ENCODE assay signal across 1 cellular context in the genomic region with DNA sequence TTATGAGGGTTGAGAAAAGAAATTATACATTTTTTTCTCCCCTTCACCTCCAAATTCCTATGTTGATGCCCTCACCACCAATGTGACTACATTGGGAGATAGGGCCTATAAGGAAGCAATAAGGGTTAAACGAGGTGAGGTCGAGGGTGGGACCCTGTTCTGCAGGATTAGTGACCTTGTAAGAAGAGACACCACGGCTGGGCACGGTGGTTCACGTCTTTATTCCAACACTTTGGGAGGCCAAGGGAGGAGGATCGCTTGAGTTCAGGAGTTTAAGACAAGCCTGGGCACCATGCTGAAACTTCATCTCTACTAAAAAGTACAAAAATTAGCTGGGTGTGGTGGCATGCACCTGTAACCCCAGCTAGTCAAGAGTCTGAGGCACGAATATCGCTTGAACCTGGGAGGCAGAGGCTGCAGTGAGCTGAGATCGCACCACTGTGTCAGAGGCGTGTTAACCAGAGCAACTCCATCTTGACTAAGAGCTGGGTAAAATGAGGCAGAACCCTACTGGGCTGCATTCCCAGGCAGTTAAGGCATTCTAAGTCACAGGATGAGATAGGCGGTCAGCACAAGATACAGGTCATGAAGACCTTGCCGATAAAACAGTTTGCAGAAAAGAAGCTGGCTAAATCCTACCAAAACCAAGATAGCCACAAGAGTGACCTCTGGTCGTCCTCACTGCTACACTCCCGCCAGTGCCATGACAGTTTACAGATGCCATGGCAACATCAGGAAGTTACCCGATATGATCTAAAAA.
A peak's percentile ranks its signal among the peaks of the same experiment; 100 is the strongest.
TF ChIP-seq lines count a peak whose summit lies in the region.

No MANE protein-coding gene starts in this region.

TF ChIP-seq in K562, 482 proteins besides CTCF, POLR2A, EP300 and RAD21 (continued from another document and continues in another):
- TF ChIP-seq, protein P1, sequence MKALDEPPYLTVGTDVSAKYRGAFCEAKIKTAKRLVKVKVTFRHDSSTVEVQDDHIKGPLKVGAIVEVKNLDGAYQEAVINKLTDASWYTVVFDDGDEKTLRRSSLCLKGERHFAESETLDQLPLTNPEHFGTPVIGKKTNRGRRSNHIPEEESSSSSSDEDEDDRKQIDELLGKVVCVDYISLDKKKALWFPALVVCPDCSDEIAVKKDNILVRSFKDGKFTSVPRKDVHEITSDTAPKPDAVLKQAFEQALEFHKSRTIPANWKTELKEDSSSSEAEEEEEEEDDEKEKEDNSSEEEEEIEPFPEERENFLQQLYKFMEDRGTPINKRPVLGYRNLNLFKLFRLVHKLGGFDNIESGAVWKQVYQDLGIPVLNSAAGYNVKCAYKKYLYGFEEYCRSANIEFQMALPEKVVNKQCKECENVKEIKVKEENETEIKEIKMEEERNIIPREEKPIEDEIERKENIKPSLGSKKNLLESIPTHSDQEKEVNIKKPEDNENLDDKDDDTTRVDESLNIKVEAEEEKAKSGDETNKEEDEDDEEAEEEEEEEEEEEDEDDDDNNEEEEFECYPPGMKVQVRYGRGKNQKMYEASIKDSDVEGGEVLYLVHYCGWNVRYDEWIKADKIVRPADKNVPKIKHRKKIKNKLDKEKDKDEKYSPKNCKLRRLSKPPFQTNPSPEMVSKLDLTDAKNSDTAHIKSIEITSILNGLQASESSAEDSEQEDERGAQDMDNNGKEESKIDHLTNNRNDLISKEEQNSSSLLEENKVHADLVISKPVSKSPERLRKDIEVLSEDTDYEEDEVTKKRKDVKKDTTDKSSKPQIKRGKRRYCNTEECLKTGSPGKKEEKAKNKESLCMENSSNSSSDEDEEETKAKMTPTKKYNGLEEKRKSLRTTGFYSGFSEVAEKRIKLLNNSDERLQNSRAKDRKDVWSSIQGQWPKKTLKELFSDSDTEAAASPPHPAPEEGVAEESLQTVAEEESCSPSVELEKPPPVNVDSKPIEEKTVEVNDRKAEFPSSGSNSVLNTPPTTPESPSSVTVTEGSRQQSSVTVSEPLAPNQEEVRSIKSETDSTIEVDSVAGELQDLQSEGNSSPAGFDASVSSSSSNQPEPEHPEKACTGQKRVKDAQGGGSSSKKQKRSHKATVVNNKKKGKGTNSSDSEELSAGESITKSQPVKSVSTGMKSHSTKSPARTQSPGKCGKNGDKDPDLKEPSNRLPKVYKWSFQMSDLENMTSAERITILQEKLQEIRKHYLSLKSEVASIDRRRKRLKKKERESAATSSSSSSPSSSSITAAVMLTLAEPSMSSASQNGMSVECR (CRISPR knock-in tag; IDR thresholded peaks at IDR 0.05) = no peak
- no peak for TF ChIP-seq ZC3H4 (CRISPR knock-in tag; IDR thresholded peaks at IDR 0.05; ENCODE audit: borderline replicate concordance)
- TF ChIP-seq POU5F1 (IDR thresholded peaks at IDR 0.05; ENCODE audit: borderline replicate concordance, low read depth, low read length, partially characterized antibody) = no peak
- TF ChIP-seq, protein P2, sequence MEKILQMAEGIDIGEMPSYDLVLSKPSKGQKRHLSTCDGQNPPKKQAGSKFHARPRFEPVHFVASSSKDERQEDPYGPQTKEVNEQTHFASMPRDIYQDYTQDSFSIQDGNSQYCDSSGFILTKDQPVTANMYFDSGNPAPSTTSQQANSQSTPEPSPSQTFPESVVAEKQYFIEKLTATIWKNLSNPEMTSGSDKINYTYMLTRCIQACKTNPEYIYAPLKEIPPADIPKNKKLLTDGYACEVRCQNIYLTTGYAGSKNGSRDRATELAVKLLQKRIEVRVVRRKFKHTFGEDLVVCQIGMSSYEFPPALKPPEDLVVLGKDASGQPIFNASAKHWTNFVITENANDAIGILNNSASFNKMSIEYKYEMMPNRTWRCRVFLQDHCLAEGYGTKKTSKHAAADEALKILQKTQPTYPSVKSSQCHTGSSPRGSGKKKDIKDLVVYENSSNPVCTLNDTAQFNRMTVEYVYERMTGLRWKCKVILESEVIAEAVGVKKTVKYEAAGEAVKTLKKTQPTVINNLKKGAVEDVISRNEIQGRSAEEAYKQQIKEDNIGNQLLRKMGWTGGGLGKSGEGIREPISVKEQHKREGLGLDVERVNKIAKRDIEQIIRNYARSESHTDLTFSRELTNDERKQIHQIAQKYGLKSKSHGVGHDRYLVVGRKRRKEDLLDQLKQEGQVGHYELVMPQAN (IDR thresholded peaks at IDR 0.05; ENCODE audit: borderline replicate concordance) = no peak
- TF ChIP-seq ZNF586 (CRISPR knock-in tag; conservative IDR thresholded peaks at IDR 0.05) = no peak
- TF ChIP-seq ZBTB1 (CRISPR knock-in tag; IDR thresholded peaks at IDR 0.05; ENCODE audit: borderline replicate concordance, low read depth) = no peak
- no peak for TF ChIP-seq SLC30A9 (CRISPR knock-in tag; IDR thresholded peaks at IDR 0.05)
- no peak for TF ChIP-seq XRCC3 (IDR thresholded peaks at IDR 0.05)
- no peak for TF ChIP-seq HMG20B (CRISPR knock-in tag; IDR thresholded peaks at IDR 0.05)
- peak; percentile 88 for TF ChIP-seq ERF (CRISPR knock-in tag; IDR thresholded peaks at IDR 0.05)
- TF ChIP-seq, protein P3, sequence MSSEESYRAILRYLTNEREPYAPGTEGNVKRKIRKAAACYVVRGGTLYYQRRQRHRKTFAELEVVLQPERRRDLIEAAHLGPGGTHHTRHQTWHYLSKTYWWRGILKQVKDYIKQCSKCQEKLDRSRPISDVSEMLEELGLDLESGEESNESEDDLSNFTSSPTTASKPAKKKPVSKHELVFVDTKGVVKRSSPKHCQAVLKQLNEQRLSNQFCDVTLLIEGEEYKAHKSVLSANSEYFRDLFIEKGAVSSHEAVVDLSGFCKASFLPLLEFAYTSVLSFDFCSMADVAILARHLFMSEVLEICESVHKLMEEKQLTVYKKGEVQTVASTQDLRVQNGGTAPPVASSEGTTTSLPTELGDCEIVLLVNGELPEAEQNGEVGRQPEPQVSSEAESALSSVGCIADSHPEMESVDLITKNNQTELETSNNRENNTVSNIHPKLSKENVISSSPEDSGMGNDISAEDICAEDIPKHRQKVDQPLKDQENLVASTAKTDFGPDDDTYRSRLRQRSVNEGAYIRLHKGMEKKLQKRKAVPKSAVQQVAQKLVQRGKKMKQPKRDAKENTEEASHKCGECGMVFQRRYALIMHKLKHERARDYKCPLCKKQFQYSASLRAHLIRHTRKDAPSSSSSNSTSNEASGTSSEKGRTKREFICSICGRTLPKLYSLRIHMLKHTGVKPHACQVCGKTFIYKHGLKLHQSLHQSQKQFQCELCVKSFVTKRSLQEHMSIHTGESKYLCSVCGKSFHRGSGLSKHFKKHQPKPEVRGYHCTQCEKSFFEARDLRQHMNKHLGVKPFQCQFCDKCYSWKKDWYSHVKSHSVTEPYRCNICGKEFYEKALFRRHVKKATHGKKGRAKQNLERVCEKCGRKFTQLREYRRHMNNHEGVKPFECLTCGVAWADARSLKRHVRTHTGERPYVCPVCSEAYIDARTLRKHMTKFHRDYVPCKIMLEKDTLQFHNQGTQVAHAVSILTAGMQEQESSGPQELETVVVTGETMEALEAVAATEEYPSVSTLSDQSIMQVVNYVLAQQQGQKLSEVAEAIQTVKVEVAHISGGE (CRISPR knock-in tag; IDR thresholded peaks at IDR 0.05) = peak in 1 of 3 experiments; percentile 69; a peak in 2 of 6 replicates
- TF ChIP-seq THRAP3 (IDR thresholded peaks at IDR 0.05; ENCODE audit: borderline replicate concordance) = no peak
- TF ChIP-seq, protein P4, sequence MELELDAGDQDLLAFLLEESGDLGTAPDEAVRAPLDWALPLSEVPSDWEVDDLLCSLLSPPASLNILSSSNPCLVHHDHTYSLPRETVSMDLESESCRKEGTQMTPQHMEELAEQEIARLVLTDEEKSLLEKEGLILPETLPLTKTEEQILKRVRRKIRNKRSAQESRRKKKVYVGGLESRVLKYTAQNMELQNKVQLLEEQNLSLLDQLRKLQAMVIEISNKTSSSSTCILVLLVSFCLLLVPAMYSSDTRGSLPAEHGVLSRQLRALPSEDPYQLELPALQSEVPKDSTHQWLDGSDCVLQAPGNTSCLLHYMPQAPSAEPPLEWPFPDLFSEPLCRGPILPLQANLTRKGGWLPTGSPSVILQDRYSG (tag; conservative IDR thresholded peaks at IDR 0.05; ENCODE audit: low read depth) = peak; percentile 97
- TF ChIP-seq CHD4 (IDR thresholded peaks at IDR 0.05; ENCODE audit: insufficient read depth, insufficient replicate concordance, low read depth, low read length, poor library complexity, severe bottlenecking) = no peak
- TF ChIP-seq, protein P5, sequence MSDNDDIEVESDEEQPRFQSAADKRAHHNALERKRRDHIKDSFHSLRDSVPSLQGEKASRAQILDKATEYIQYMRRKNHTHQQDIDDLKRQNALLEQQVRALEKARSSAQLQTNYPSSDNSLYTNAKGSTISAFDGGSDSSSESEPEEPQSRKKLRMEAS (CRISPR knock-in tag; IDR thresholded peaks at IDR 0.05) = no peak
- TF ChIP-seq, protein P6, sequence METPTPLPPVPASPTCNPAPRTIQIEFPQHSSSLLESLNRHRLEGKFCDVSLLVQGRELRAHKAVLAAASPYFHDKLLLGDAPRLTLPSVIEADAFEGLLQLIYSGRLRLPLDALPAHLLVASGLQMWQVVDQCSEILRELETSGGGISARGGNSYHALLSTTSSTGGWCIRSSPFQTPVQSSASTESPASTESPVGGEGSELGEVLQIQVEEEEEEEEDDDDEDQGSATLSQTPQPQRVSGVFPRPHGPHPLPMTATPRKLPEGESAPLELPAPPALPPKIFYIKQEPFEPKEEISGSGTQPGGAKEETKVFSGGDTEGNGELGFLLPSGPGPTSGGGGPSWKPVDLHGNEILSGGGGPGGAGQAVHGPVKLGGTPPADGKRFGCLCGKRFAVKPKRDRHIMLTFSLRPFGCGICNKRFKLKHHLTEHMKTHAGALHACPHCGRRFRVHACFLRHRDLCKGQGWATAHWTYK (CRISPR knock-in tag; IDR thresholded peaks at IDR 0.05) = peak; percentile 94
- no peak for TF ChIP-seq DNMT1 (IDR thresholded peaks at IDR 0.05)
- no peak for TF ChIP-seq MXI1 (IDR thresholded peaks at IDR 0.05; ENCODE audit: low read depth, low read length)
- TF ChIP-seq SRSF7 (optimal IDR thresholded peaks at IDR 0.05; ENCODE audit: low read depth, low read length) = no peak
- no peak for TF ChIP-seq RBM15 (IDR thresholded peaks at IDR 0.05; ENCODE audit: insufficient read depth, low read length)
- TF ChIP-seq, protein P7, sequence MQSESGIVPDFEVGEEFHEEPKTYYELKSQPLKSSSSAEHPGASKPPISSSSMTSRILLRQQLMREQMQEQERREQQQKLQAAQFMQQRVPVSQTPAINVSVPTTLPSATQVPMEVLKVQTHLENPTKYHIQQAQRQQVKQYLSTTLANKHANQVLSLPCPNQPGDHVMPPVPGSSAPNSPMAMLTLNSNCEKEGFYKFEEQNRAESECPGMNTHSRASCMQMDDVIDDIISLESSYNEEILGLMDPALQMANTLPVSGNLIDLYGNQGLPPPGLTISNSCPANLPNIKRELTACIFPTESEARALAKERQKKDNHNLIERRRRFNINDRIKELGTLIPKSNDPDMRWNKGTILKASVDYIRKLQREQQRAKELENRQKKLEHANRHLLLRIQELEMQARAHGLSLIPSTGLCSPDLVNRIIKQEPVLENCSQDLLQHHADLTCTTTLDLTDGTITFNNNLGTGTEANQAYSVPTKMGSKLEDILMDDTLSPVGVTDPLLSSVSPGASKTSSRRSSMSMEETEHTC (IDR thresholded peaks at IDR 0.05) = no peak
- TF ChIP-seq, protein P8, sequence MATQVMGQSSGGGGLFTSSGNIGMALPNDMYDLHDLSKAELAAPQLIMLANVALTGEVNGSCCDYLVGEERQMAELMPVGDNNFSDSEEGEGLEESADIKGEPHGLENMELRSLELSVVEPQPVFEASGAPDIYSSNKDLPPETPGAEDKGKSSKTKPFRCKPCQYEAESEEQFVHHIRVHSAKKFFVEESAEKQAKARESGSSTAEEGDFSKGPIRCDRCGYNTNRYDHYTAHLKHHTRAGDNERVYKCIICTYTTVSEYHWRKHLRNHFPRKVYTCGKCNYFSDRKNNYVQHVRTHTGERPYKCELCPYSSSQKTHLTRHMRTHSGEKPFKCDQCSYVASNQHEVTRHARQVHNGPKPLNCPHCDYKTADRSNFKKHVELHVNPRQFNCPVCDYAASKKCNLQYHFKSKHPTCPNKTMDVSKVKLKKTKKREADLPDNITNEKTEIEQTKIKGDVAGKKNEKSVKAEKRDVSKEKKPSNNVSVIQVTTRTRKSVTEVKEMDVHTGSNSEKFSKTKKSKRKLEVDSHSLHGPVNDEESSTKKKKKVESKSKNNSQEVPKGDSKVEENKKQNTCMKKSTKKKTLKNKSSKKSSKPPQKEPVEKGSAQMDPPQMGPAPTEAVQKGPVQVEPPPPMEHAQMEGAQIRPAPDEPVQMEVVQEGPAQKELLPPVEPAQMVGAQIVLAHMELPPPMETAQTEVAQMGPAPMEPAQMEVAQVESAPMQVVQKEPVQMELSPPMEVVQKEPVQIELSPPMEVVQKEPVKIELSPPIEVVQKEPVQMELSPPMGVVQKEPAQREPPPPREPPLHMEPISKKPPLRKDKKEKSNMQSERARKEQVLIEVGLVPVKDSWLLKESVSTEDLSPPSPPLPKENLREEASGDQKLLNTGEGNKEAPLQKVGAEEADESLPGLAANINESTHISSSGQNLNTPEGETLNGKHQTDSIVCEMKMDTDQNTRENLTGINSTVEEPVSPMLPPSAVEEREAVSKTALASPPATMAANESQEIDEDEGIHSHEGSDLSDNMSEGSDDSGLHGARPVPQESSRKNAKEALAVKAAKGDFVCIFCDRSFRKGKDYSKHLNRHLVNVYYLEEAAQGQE (CRISPR knock-in tag; IDR thresholded peaks at IDR 0.05; ENCODE audit: low read depth) = no peak
- TF ChIP-seq ZNF589 (CRISPR knock-in tag; IDR thresholded peaks at IDR 0.05; ENCODE audit: low read depth) = peak; percentile 97
- peak; percentile 90 for TF ChIP-seq MECOM (CRISPR knock-in tag; IDR thresholded peaks at IDR 0.05)
- TF ChIP-seq, protein P9, sequence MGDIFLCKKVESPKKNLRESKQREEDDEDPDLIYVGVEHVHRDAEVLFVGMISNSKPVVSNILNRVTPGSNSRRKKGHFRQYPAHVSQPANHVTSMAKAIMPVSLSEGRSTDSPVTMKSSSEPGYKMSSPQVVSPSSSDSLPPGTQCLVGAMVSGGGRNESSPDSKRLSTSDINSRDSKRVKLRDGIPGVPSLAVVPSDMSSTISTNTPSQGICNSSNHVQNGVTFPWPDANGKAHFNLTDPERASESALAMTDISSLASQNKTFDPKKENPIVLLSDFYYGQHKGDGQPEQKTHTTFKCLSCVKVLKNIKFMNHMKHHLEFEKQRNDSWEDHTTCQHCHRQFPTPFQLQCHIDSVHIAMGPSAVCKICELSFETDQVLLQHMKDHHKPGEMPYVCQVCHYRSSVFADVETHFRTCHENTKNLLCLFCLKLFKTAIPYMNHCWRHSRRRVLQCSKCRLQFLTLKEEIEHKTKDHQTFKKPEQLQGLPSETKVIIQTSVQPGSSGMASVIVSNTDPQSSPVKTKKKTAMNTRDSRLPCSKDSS (IDR thresholded peaks at IDR 0.05; ENCODE audit: low read depth, partially characterized antibody) = no peak
- no peak for TF ChIP-seq ARID1B (IDR thresholded peaks at IDR 0.05)
- TF ChIP-seq, protein P10, sequence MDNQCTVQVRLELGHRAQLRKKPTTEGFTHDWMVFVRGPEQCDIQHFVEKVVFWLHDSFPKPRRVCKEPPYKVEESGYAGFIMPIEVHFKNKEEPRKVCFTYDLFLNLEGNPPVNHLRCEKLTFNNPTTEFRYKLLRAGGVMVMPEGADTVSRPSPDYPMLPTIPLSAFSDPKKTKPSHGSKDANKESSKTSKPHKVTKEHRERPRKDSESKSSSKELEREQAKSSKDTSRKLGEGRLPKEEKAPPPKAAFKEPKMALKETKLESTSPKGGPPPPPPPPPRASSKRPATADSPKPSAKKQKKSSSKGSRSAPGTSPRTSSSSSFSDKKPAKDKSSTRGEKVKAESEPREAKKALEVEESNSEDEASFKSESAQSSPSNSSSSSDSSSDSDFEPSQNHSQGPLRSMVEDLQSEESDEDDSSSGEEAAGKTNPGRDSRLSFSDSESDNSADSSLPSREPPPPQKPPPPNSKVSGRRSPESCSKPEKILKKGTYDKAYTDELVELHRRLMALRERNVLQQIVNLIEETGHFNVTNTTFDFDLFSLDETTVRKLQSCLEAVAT (IDR thresholded peaks at IDR 0.05) = no peak
- TF ChIP-seq ZNF41 (CRISPR knock-in tag; conservative IDR thresholded peaks at IDR 0.05) = peak; percentile 90
- TF ChIP-seq ZBTB8A (IDR thresholded peaks at IDR 0.05; ENCODE audit: partially characterized antibody) = no peak
- no peak for TF ChIP-seq EHMT2 (IDR thresholded peaks at IDR 0.05)
